Comparison of ENCODE assay signal across 8 cellular contexts in genomic region chr16:12804395-12804794, GRCh38. TPM values are rescaled to one million over a fixed set of nuclear protein-coding genes. Genes with fewer than 3 reads are reported as not detected.
DNase-seq lines count a peak whose midpoint lies in the region; ATAC-seq and TF ChIP-seq lines count a peak whose summit lies in the region.

No MANE protein-coding gene starts in this region.

- ATAC-seq in GM19467 (IDR thresholded peaks at IDR 0.05; ENCODE audit: unreplicated experiment) (no peak), GM18861 (IDR thresholded peaks at IDR 0.05; ENCODE audit: unreplicated experiment) (no peak)

- DNase-seq in T-helper 2 cell treated with Interferon-gamma antibody and Interleukin-4, amounts not matched to agents 5 μg/mL and 100 μg/mL, for 36 hours (ENCODE audit: low spot score), result no peak
- DNase-seq in T-helper 2 cell, result no peak
- no peak for DNase-seq in activated CD4-positive, alpha-beta memory T cell treated with anti-CD3 and anti-CD28 coated beads for 36 hours
- DNase-seq in glutamatergic neuron, result no peak
- DNase-seq in spleen, result no peak
- no peak for DNase-seq in NCI-H2227 (lab: John Stamatoyannopoulos, UW; ENCODE audit: unreplicated experiment)

- CTCF ChIA-PET in activated CD4-positive, alpha-beta memory T cell treated with anti-CD3 and anti-CD28 coated beads for 36 hours (lab: Charles Lee), result no interaction called here

- no peaks in the 10 kb centered on the region for H3K9me3 Mint-ChIP-seq in T-helper 2 cell treated with Interferon-gamma antibody and Interleukin-4, amounts not matched to agents 5 μg/mL and 100 μg/mL, for 36 hours
- H3K9me3 Mint-ChIP-seq in activated CD4-positive, alpha-beta memory T cell treated with anti-CD3 and anti-CD28 coated beads for 36 hours, result no peaks in the 10 kb centered on the region
- H3K9me3 Mint-ChIP-seq in glutamatergic neuron (ENCODE audit: unreplicated experiment), result peaks cover 3% of the 10 kb centered on the region

- peak overlapping the region in 4 of 8 donors; percentile 89 to 98 (median 94) for H3K27ac ChIP-seq in spleen

- 74 to 89% (median 84%) methylated on average over 9 of the region's 9 CpGs for whole genome bisulfite sequencing in spleen, 5 donors

- no peaks in the 10 kb centered on the region for H3K27me3 ChIP-seq in spleen (replicated peaks in 1 of 7)

- TF ChIP-seq CTCF in glutamatergic neuron (IDR thresholded peaks at IDR 0.05; ENCODE audit: partially characterized antibody, unreplicated experiment), result no peak
- no peak for TF ChIP-seq CTCF in spleen (IDR thresholded peaks at IDR 0.05 in 8 of 11, conservative IDR thresholded peaks at IDR 0.05 in 3 of 11)

- peak overlapping the region; percentile 62 for H3K4me3 Mint-ChIP-seq in T-helper 2 cell treated with Interferon-gamma antibody and Interleukin-4, amounts not matched to agents 5 μg/mL and 100 μg/mL, for 36 hours
- peak overlapping the region; percentile 16 for H3K4me3 Mint-ChIP-seq in activated CD4-positive, alpha-beta memory T cell treated with anti-CD3 and anti-CD28 coated beads for 36 hours
- H3K4me3 Mint-ChIP-seq in glutamatergic neuron (ENCODE audit: unreplicated experiment), result peak overlapping the region; percentile 94

- intact Hi-C loops in activated CD4-positive, alpha-beta memory T cell treated with anti-CD3 and anti-CD28 coated beads for 36 hours (cut with micrococcal nuclease), result loop anchor here (5.0 kb wide), 2 partner anchors 157 to 347 kb away; no protein-coding TSS in a partner anchor
- intact Hi-C loops in spleen (cut with DNase I; ENCODE audit: low total_unique reads), result no loop called here

- no peak for TF ChIP-seq POLR2A in spleen (IDR thresholded peaks at IDR 0.05)

- POLR2A ChIA-PET in activated CD4-positive, alpha-beta memory T cell treated with anti-CD3 and anti-CD28 coated beads for 36 hours (lab: Charles Lee), result interaction anchor here (0.7 to 1.5 kb wide), 2 partner anchors 52 to 192 kb away, joined by 3 to 4 read pairs; no protein-coding TSS in a partner anchor

- peaks cover 23% of the 10 kb centered on the region for H3K4me1 Mint-ChIP-seq in T-helper 2 cell treated with Interferon-gamma antibody and Interleukin-4, amounts not matched to agents 5 μg/mL and 100 μg/mL, for 36 hours (ENCODE audit: low read depth)
- H3K4me1 Mint-ChIP-seq in activated CD4-positive, alpha-beta memory T cell treated with anti-CD3 and anti-CD28 coated beads for 36 hours (ENCODE audit: low read depth), result peaks cover 30% of the 10 kb centered on the region
- peaks cover 19% of the 10 kb centered on the region for H3K4me1 Mint-ChIP-seq in glutamatergic neuron (ENCODE audit: low read depth, unreplicated experiment)

- peak overlapping the region in 5 of 8 donors; percentile 68 to 83 (median 73) for H3K4me3 ChIP-seq in spleen

- H3K36me3 ChIP-seq in spleen, result no peaks in the 10 kb centered on the region

- H3K27ac Mint-ChIP-seq in T-helper 2 cell treated with Interferon-gamma antibody and Interleukin-4, amounts not matched to agents 5 μg/mL and 100 μg/mL, for 36 hours, result peak overlapping the region; percentile 47
- H3K27ac Mint-ChIP-seq in activated CD4-positive, alpha-beta memory T cell treated with anti-CD3 and anti-CD28 coated beads for 36 hours, result peak overlapping the region; percentile 28
- no peak overlapping the region for H3K27ac Mint-ChIP-seq in glutamatergic neuron (ENCODE audit: unreplicated experiment)

- no peaks in the 10 kb centered on the region for H3K9me3 ChIP-seq in spleen

- H3K27me3 Mint-ChIP-seq in T-helper 2 cell treated with Interferon-gamma antibody and Interleukin-4, amounts not matched to agents 5 μg/mL and 100 μg/mL, for 36 hours (ENCODE audit: low read depth), result no peaks in the 10 kb centered on the region
- H3K27me3 Mint-ChIP-seq in activated CD4-positive, alpha-beta memory T cell treated with anti-CD3 and anti-CD28 coated beads for 36 hours, result peaks cover 2% of the 10 kb centered on the region
- peaks cover 4% of the 10 kb centered on the region for H3K27me3 Mint-ChIP-seq in glutamatergic neuron (ENCODE audit: unreplicated experiment)

- peaks cover 14 to 50% (median 31%) of the 10 kb centered on the region in 6 donors for H3K4me1 ChIP-seq in spleen

- H3K36me3 Mint-ChIP-seq in T-helper 2 cell treated with Interferon-gamma antibody and Interleukin-4, amounts not matched to agents 5 μg/mL and 100 μg/mL, for 36 hours (ENCODE audit: low read depth), result peaks cover 14% of the 10 kb centered on the region
- no peaks in the 10 kb centered on the region for H3K36me3 Mint-ChIP-seq in activated CD4-positive, alpha-beta memory T cell treated with anti-CD3 and anti-CD28 coated beads for 36 hours
- H3K36me3 Mint-ChIP-seq in glutamatergic neuron (ENCODE audit: unreplicated experiment), result no peaks in the 10 kb centered on the region

RNA-seq across cellular contexts. Expression of gene CPPED1, which starts 0.7 kb away (rescaled TPM):
- 10 to 100 TPM; 11.0 to 11.5 TPM for total RNA-seq in activated CD4-positive, alpha-beta memory T cell treated with anti-CD3 and anti-CD28 coated beads for 36 hours
- total RNA-seq in glutamatergic neuron (ENCODE audit: unreplicated experiment), result 41.3 TPM
- total RNA-seq in spleen, result 10 to 100 TPM; 38.0 to 66.3 (median 50.6) TPM
- polyA plus RNA-seq in spleen, result 10 to 100 TPM; 10.0 to 21.6 (median 10.8) TPM

Comparison
In these comparisons a context has a peak if more than half of its experiments do, and no peak if none do; other contexts are left out.
1. H3K4me3 Mint-ChIP-seq: peak in every context shown above with its lines; median percentile 94 in glutamatergic neuron; 62 in T-helper 2 cell treated with Interferon-gamma antibody and Interleukin-4, amounts not matched to agents 5 μg/mL and 100 μg/mL, for 36 hours; 16 in activated CD4-positive, alpha-beta memory T cell treated with anti-CD3 and anti-CD28 coated beads for 36 hours.